In genomic region chr10:97792058-97792721, GRCh38 we compare ENCODE assay signal across 8 cellular contexts. TPM values are rescaled to one million over a fixed set of nuclear protein-coding genes. Genes with fewer than 3 reads are reported as not detected.
DNase-seq lines count a peak whose midpoint lies in the region; ATAC-seq and TF ChIP-seq lines count a peak whose summit lies in the region.

No MANE protein-coding gene starts in this region.

- H3K4me3 Mint-ChIP-seq in activated T-helper 2 cell treated with anti-CD3 and anti-CD28 coated beads, Interferon-gamma antibody, Interleukin-2, Interleukin-4, amounts not matched to agents 10 μg/mL and 5 μg/mL and 100 μg/mL, durations not matched to agents 14 hours and 24 hours and 36 hours (ENCODE audit: low read depth): no peak overlapping the region

- no peaks in the 10 kb centered on the region for H3K36me3 ChIP-seq in suprapubic skin

- no peak for TF ChIP-seq POLR2A in suprapubic skin (IDR thresholded peaks at IDR 0.05)

- ATAC-seq in GM21526 (IDR thresholded peaks at IDR 0.05; ENCODE audit: low FRiP score, unreplicated experiment): no peak

- peaks cover 11% of the 10 kb centered on the region for H3K27me3 Mint-ChIP-seq in activated T-helper 2 cell treated with anti-CD3 and anti-CD28 coated beads, Interferon-gamma antibody, Interleukin-2, Interleukin-4, amounts not matched to agents 10 μg/mL and 5 μg/mL and 100 μg/mL, durations not matched to agents 14 hours and 24 hours and 36 hours (ENCODE audit: low read depth)

- H3K4me1 ChIP-seq in suprapubic skin: peaks cover 10% of the 10 kb centered on the region

- H3K9me3 Mint-ChIP-seq in activated T-helper 2 cell treated with anti-CD3 and anti-CD28 coated beads, Interferon-gamma antibody, Interleukin-2, Interleukin-4, amounts not matched to agents 10 μg/mL and 5 μg/mL and 100 μg/mL, durations not matched to agents 14 hours and 24 hours and 36 hours: peaks cover 4% of the 10 kb centered on the region

- peaks cover 16% of the 10 kb centered on the region for H3K27me3 ChIP-seq in suprapubic skin

- no peak overlapping the region for H3K4me3 ChIP-seq in fibroblast of pulmonary artery (replicated peaks; ENCODE audit: low read depth, low read length)
- no peak overlapping the region for H3K4me3 ChIP-seq in suprapubic skin

- no peaks in the 10 kb centered on the region for H3K36me3 Mint-ChIP-seq in activated T-helper 2 cell treated with anti-CD3 and anti-CD28 coated beads, Interferon-gamma antibody, Interleukin-2, Interleukin-4, amounts not matched to agents 10 μg/mL and 5 μg/mL and 100 μg/mL, durations not matched to agents 14 hours and 24 hours and 36 hours (ENCODE audit: low read depth)

- intact Hi-C loops in activated T-helper 2 cell treated with anti-CD3 and anti-CD28 coated beads, Interferon-gamma antibody, Interleukin-2, Interleukin-4, amounts not matched to agents 10 μg/mL and 5 μg/mL and 100 μg/mL, durations not matched to agents 14 hours and 24 hours and 36 hours (cut with micrococcal nuclease): loop anchor here (1.0 kb wide), 1 partner anchor 77 kb away; no protein-coding TSS in a partner anchor

- 32% methylated on average over 7 of the region's 8 CpGs for WGBS in suprapubic skin

- H3K27ac Mint-ChIP-seq in activated T-helper 2 cell treated with anti-CD3 and anti-CD28 coated beads, Interferon-gamma antibody, Interleukin-2, Interleukin-4, amounts not matched to agents 10 μg/mL and 5 μg/mL and 100 μg/mL, durations not matched to agents 14 hours and 24 hours and 36 hours: no peak overlapping the region

- DNase-seq in HuH-7.5 (ENCODE audit: low spot score): peak; percentile 72
- peak; percentile 30 for DNase-seq in RKO (ENCODE audit: low spot score)
- peak; percentile 57 for DNase-seq in activated T-helper 2 cell treated with anti-CD3 and anti-CD28 coated beads, Interferon-gamma antibody, Interleukin-2, Interleukin-4, amounts not matched to agents 10 μg/mL and 5 μg/mL and 100 μg/mL, durations not matched to agents 14 hours and 24 hours and 36 hours (ENCODE audit: low spot score)
- peak; percentile 60 for DNase-seq in fibroblast of pulmonary artery (ENCODE audit: low read depth)
- peak in 48 of 56 donors; percentile 5 to 81 (median 38) for DNase-seq in nucleus accumbens (lab: John Stamatoyannopoulos, UW)
- DNase-seq in suprapubic skin (ENCODE audit: low spot score in 2 of 2): peak in 1 of 2 donors; percentile 78

- TF ChIP-seq EP300 in suprapubic skin (IDR thresholded peaks at IDR 0.05): no peak

- peak; percentile 96 for TF ChIP-seq CTCF in GM12872 (IDR thresholded peaks at IDR 0.05; ENCODE audit: insufficient read depth, low read depth, low read length)
- TF ChIP-seq CTCF in fibroblast of pulmonary artery (IDR thresholded peaks at IDR 0.05; ENCODE audit: low read length, missing control alignments): peak; percentile 89
- TF ChIP-seq CTCF in suprapubic skin (IDR thresholded peaks at IDR 0.05): peak; percentile 76 to 88

- no peak overlapping the region for H3K27ac ChIP-seq in suprapubic skin

- no peaks in the 10 kb centered on the region for H3K9me3 ChIP-seq in suprapubic skin

- H3K4me1 Mint-ChIP-seq in activated T-helper 2 cell treated with anti-CD3 and anti-CD28 coated beads, Interferon-gamma antibody, Interleukin-2, Interleukin-4, amounts not matched to agents 10 μg/mL and 5 μg/mL and 100 μg/mL, durations not matched to agents 14 hours and 24 hours and 36 hours (ENCODE audit: low read depth): peaks cover 14% of the 10 kb centered on the region

RNA-seq across cellular contexts. Expression of gene SFRP5, which starts 20.4 kb away (rescaled TPM):
- not detected in 2 replicates for total RNA-seq in activated T-helper 2 cell treated with anti-CD3 and anti-CD28 coated beads, Interferon-gamma antibody, Interleukin-2, Interleukin-4, amounts not matched to agents 10 μg/mL and 5 μg/mL and 100 μg/mL, durations not matched to agents 14 hours and 24 hours and 36 hours
- 1 to 10 TPM in 3 of 4 donors, under 1 TPM in 1; 0.91 to 2.2 (median 1.0) TPM for total RNA-seq in suprapubic skin

RNA-seq across cellular contexts. Expression of gene ZFYVE27, which starts 55.3 kb away (rescaled TPM):
- total RNA-seq in activated T-helper 2 cell treated with anti-CD3 and anti-CD28 coated beads, Interferon-gamma antibody, Interleukin-2, Interleukin-4, amounts not matched to agents 10 μg/mL and 5 μg/mL and 100 μg/mL, durations not matched to agents 14 hours and 24 hours and 36 hours: 35.0 and 40.2 TPM in 2 replicates
- total RNA-seq in suprapubic skin: 10 to 100 TPM; 25.8 to 60.5 (median 39.6) TPM

RNA-seq across cellular contexts. Expression of gene GOLGA7B, which starts 57.5 kb away (rescaled TPM):
- total RNA-seq in activated T-helper 2 cell treated with anti-CD3 and anti-CD28 coated beads, Interferon-gamma antibody, Interleukin-2, Interleukin-4, amounts not matched to agents 10 μg/mL and 5 μg/mL and 100 μg/mL, durations not matched to agents 14 hours and 24 hours and 36 hours: 0.34 and 0.62 TPM in 2 replicates
- 10 to 100 TPM; 12.0 to 27.9 (median 19.4) TPM for total RNA-seq in suprapubic skin
